1 cellular context compared by ENCODE assay signal in the genomic region with DNA sequence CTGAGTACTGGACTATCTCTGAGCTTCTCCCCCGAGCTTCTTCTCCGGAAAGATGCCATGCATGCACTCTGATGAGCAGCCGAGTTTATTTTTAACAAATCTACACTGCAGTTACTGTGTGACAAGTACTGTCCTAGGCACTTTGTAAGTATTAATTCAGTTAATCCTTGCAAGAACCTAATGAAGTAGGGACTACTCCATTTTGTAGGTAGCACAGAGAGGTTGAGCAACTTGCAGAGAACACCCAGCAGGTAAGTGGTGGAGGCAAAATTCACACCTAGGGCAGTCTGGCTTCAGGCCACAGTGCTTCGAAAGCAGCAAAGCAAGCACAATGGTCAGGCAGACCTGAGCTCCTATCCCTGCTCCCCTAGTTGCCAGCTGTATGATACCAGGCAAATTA.
TF ChIP-seq lines count a peak whose summit lies in the region.

No MANE protein-coding gene starts in this region.

TF ChIP-seq in HepG2, 621 proteins besides CTCF, POLR2A, EP300 and RAD21:
- TF ChIP-seq, protein P1, sequence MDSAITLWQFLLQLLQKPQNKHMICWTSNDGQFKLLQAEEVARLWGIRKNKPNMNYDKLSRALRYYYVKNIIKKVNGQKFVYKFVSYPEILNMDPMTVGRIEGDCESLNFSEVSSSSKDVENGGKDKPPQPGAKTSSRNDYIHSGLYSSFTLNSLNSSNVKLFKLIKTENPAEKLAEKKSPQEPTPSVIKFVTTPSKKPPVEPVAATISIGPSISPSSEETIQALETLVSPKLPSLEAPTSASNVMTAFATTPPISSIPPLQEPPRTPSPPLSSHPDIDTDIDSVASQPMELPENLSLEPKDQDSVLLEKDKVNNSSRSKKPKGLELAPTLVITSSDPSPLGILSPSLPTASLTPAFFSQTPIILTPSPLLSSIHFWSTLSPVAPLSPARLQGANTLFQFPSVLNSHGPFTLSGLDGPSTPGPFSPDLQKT (CRISPR knock-in tag; IDR thresholded peaks at IDR 0.05; ENCODE audit: borderline replicate concordance): no peak
- no peak for TF ChIP-seq U2AF1 (optimal IDR thresholded peaks at IDR 0.05; ENCODE audit: low read depth, low read length)
- TF ChIP-seq IRX3 (CRISPR knock-in tag; IDR thresholded peaks at IDR 0.05; ENCODE audit: borderline replicate concordance, low read depth): no peak
- peak; percentile 90 for TF ChIP-seq ZNF768 (CRISPR knock-in tag; IDR thresholded peaks at IDR 0.05)
- no peak for TF ChIP-seq XBP1 (CRISPR knock-in tag; IDR thresholded peaks at IDR 0.05)
- TF ChIP-seq, protein P2, sequence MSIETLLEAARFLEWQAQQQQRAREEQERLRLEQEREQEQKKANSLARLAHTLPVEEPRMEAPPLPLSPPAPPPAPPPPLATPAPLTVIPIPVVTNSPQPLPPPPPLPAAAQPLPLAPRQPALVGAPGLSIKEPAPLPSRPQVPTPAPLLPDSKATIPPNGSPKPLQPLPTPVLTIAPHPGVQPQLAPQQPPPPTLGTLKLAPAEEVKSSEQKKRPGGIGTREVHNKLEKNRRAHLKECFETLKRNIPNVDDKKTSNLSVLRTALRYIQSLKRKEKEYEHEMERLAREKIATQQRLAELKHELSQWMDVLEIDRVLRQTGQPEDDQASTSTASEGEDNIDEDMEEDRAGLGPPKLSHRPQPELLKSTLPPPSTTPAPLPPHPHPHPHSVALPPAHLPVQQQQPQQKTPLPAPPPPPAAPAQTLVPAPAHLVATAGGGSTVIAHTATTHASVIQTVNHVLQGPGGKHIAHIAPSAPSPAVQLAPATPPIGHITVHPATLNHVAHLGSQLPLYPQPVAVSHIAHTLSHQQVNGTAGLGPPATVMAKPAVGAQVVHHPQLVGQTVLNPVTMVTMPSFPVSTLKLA (IDR thresholded peaks at IDR 0.05): no peak
- TF ChIP-seq, protein P3, sequence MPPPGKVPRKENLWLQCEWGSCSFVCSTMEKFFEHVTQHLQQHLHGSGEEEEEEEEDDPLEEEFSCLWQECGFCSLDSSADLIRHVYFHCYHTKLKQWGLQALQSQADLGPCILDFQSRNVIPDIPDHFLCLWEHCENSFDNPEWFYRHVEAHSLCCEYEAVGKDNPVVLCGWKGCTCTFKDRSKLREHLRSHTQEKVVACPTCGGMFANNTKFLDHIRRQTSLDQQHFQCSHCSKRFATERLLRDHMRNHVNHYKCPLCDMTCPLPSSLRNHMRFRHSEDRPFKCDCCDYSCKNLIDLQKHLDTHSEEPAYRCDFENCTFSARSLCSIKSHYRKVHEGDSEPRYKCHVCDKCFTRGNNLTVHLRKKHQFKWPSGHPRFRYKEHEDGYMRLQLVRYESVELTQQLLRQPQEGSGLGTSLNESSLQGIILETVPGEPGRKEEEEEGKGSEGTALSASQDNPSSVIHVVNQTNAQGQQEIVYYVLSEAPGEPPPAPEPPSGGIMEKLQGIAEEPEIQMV (CRISPR knock-in tag; IDR thresholded peaks at IDR 0.05; ENCODE audit: low read depth): no peak
TF ChIP-seq in HepG2: peak in this region for 1.
